8 cellular contexts compared by ENCODE assay signal in the genomic region with DNA sequence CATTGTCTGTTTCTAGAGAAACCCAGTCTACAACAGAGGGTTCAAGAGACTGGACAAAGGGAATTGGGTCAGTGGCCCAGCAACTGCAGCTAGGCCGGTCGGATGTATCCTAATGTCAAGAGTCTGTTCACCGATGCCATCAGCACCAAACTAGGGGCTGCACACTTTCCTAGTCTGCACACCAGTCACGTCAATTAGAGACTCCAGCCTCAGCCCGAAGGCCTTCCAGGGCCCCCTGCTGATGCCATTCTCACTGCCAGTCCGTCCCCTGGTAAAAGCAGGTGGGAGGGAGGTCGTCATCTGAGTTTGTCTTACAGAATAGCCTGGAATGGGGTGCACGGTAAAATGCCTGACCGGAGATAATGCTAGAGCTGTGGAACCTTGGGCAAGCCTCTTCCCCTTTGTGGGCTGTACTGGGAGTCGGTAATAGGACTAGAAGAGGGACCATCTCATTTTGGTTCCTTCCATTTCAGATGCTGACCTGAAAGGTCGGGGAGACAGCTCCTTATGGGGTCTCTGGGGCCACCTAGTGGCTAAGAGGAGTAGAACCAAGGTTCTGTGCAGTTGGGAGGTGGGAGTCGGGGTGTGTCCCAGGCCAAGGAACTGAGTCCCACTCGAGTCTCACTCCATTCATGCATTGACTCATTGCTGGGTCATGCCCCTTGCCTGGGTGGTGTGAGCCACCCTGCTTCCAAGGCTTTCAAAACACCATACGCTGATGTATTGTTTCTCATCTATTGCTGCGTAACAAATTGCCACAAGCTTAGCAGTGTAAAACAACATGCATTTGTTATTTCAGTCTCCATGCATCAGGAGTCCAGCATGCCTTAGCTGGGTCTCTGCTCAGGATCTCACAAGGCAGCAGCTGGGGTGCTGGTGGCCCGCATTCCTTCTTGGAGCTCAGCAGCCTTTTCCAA. TPM values are rescaled to one million over a fixed set of nuclear protein-coding genes. Genes with fewer than 3 reads are reported as not detected.
A peak's percentile ranks its signal among the peaks of the same experiment; 100 is the strongest.
DNase-seq lines count a peak whose midpoint lies in the region; ATAC-seq, FAIRE-seq and TF ChIP-seq lines count a peak whose summit lies in the region.

No MANE protein-coding gene starts in this region.

- H3K9me3 ChIP-seq in BLaER1 (no peaks in the 10 kb centered on the region), K562 (replicated peaks; ENCODE audit: control insufficient read depth, insufficient read depth, low read depth, low read length) (no peaks in the 10 kb centered on the region)

- H3K4me1 ChIP-seq in BLaER1 (peaks cover 31% of the 10 kb centered on the region), K562 (replicated peaks in 1 of 2; ENCODE audit: control insufficient read depth in 2 of 2, insufficient read depth in 2 of 2, low read length in 2 of 2) (peaks cover 16 to 43% of the 10 kb centered on the region in 2 experiments; a peak in 4 of 5 replicates)

- H3K9me1 ChIP-seq in K562 (ENCODE audit: control insufficient read depth, insufficient read depth, low read length) = peaks cover 3% of the 10 kb centered on the region

- H4K20me1 ChIP-seq in BLaER1 = peaks cover 62% of the 10 kb centered on the region
- peaks cover 16% of the 10 kb centered on the region; the same call in 1 of the 2 replicates for H4K20me1 ChIP-seq in K562 (replicated peaks; ENCODE audit: control insufficient read depth, insufficient read depth, low read length)

- TF ChIP-seq EP300 in K562 (IDR thresholded peaks at IDR 0.05; ENCODE audit: low read length) = no peak

- no peaks in the 10 kb centered on the region for H3K9me3 Mint-ChIP-seq in T-helper 2 cell treated with Interferon-gamma antibody and Interleukin-4, amounts not matched to agents 5 μg/mL and 100 μg/mL, for 36 hours

- H3K9ac ChIP-seq in BLaER1 (peak overlapping the region; percentile 36), K562 (ENCODE audit: insufficient read depth in 1 of 2, low read depth in 2 of 2, low read length in 2 of 2) (peak overlapping the region in 1 of 2 experiments; percentile 66; a peak in 1 of 4 replicates)

- H3K27me3 Mint-ChIP-seq in T-helper 2 cell treated with Interferon-gamma antibody and Interleukin-4, amounts not matched to agents 5 μg/mL and 100 μg/mL, for 36 hours (ENCODE audit: low read depth) = no peaks in the 10 kb centered on the region

- H3K4me3 ChIP-seq in BLaER1 (no peak overlapping the region), K562 (no peak overlapping the region)

- H3K4me2 ChIP-seq in BLaER1 = peak overlapping the region; percentile 89
- H3K4me2 ChIP-seq in K562 (ENCODE audit: insufficient read depth, low read length) = 0 out of 2 replicates have a peak overlapping the region, but pooled peaks have one; percentile 25

- TF ChIP-seq POLR2A in K562 (conservative IDR thresholded peaks at IDR 0.05) = no peak

- H3K36me3 Mint-ChIP-seq in T-helper 2 cell treated with Interferon-gamma antibody and Interleukin-4, amounts not matched to agents 5 μg/mL and 100 μg/mL, for 36 hours (ENCODE audit: low read depth) = peaks cover 1% of the 10 kb centered on the region

- POLR2A ChIA-PET in K562 (lab: Yijun Ruan, JAX) = interaction anchor here (0.6 to 2.1 kb wide), 12 partner anchors 10 to 896 kb away, joined by 3 to 9 read pairs (median 4); partner anchors contain the start of gene NRSN2

- peak; percentile 66 to 87 (median 84) for TF ChIP-seq CTCF in K562 (IDR thresholded peaks at IDR 0.05 in 2 of 3, conservative IDR thresholded peaks at IDR 0.05 in 1 of 3; ENCODE audit: insufficient read depth in 2 of 3, low read depth in 1 of 3, low read length in 3 of 3)

- ATAC-seq in GM19351 (IDR thresholded peaks at IDR 0.05; ENCODE audit: unreplicated experiment) = peak; percentile 44
- ATAC-seq in K562 = peak; percentile 59
- no peak for ATAC-seq in GM21737 (IDR thresholded peaks at IDR 0.05; ENCODE audit: unreplicated experiment)

- peak; percentile 92 for FAIRE-seq in K562 (lab: Jason Lieb, UNC)

- H3K36me3 ChIP-seq in BLaER1 = peaks cover 32% of the 10 kb centered on the region
- H3K36me3 ChIP-seq in K562 (ENCODE audit: control insufficient read depth, insufficient read depth, low read length) = peaks cover 30% of the 10 kb centered on the region; the same call in 2 of the 3 replicates

- DNase-seq in NCI-H1694 treated with DMSO at 0.1 percent for 48 hours (lab: John Stamatoyannopoulos, UW) = peak; percentile 31
- peak; percentile 56 for DNase-seq in T-helper 2 cell treated with Interferon-gamma antibody and Interleukin-4, amounts not matched to agents 5 μg/mL and 100 μg/mL, for 36 hours (ENCODE audit: low spot score)
- peak; percentile 58 to 78 (median 62) for DNase-seq in K562 (ENCODE audit: extremely low read depth in 1 of 4, low spot score in 3 of 4)
- peak; percentile 78 for DNase-seq in iPS-NIHi7 (ENCODE audit: extremely low spot score)
- DNase-seq in stimulated activated CD4-positive, alpha-beta T cell treated with anti-CD3 and anti-CD28 coated beads, Interleukin-12 subunit alpha, Interleukin-12 subunit beta, amount 100 ng/mL, for 48 hours (ENCODE audit: low read depth in 2 of 3, low spot score in 1 of 3) = peak in 2 of 3 donors; percentile 35 to 41

- TF ChIP-seq RAD21 in K562 (CRISPR knock-in tag; conservative IDR thresholded peaks at IDR 0.05 in 1 of 2, IDR thresholded peaks at IDR 0.05 in 1 of 2) = peak; percentile 52 to 78

- no peak overlapping the region for H3K4me3 Mint-ChIP-seq in T-helper 2 cell treated with Interferon-gamma antibody and Interleukin-4, amounts not matched to agents 5 μg/mL and 100 μg/mL, for 36 hours

- no TSS peak for BruUV-seq in K562 (replicated peaks; lab: Mats Ljungman, UMichigan)

- H3K27ac ChIP-seq in BLaER1 (no peak overlapping the region), K562 (ENCODE audit: extremely low read depth, low read depth, low read length) (peak overlapping the region; percentile 19; the same call in 1 of the 3 replicates)

- H3K27me3 ChIP-seq in BLaER1 (no peaks in the 10 kb centered on the region), K562 (ENCODE audit: control insufficient read depth in 2 of 2, insufficient read depth in 2 of 2, low read length in 2 of 2) (no peaks in the 10 kb centered on the region)

- no peak overlapping the region for H3K27ac Mint-ChIP-seq in T-helper 2 cell treated with Interferon-gamma antibody and Interleukin-4, amounts not matched to agents 5 μg/mL and 100 μg/mL, for 36 hours

- peaks cover 44% of the 10 kb centered on the region for H3K79me2 ChIP-seq in K562 (ENCODE audit: control insufficient read depth, insufficient read depth, low read length)

- peaks cover 12% of the 10 kb centered on the region for H3K4me1 Mint-ChIP-seq in T-helper 2 cell treated with Interferon-gamma antibody and Interleukin-4, amounts not matched to agents 5 μg/mL and 100 μg/mL, for 36 hours (ENCODE audit: low read depth)

- WGBS in K562 (ENCODE audit: insufficient coverage, low coverage, missing lambda C conversion rate) = 55% methylated on average over 15 of the region's 16 CpGs

- CTCF ChIA-PET in K562 (lab: Yijun Ruan, JAX; ENCODE audit: low intra/inter-chr PET ratio) = interaction anchor here (1.0 kb wide), 1 partner anchor 71 kb away, joined by 3 read pairs; no protein-coding TSS in a partner anchor

- in situ Hi-C loops in K562 (cut with MboI) = no loop called here

- H2AFZ ChIP-seq in K562 (ENCODE audit: low read depth, low read length) = no peak overlapping the region

- intact Hi-C loops in K562 (cut with micrococcal nuclease) = loop anchor here (1.0 to 2.0 kb wide), 2 partner anchors 42 to 121 kb away; no protein-coding TSS in a partner anchor

RNA-seq across cellular contexts. Expression of gene SOX12, which starts 5.1 kb away (rescaled TPM):
- 5.5 and 9.5 TPM in 2 replicates for total RNA-seq in K562 (2011; cell fraction: chromatin; rRNA removed; ENCODE audit: low replicate concordance)
- 8.4 and 9.8 TPM in 2 replicates for total RNA-seq in K562 (2011; cell fraction: nucleolus; rRNA removed)
- 8.9 and 11.8 TPM in 2 replicates for total RNA-seq in K562 (2011; cell fraction: nucleoplasm; rRNA removed)
- total RNA-seq in K562 (2014; rRNA removed) (6.5 and 9.2 TPM in 2 replicates), K562 (2014; rRNA removed; fragmentation: Illumina TruSeq; extraction: Trizol) (1.3 and 1.4 TPM in 2 replicates), K562 (2015; rRNA removed; fragmentation: Illumina TruSeq; extraction: Trizol) (2.6 and 2.8 TPM in 2 replicates), K562 (2021) (26.1 and 26.3 TPM in 2 replicates)
- polyA plus RNA-seq in K562 (2011; rRNA removed) (1.8 and 3.5 TPM in 2 replicates), K562 (2014; fragmentation: Illumina TruSeq; extraction: Trizol) (6.7 and 7.4 TPM in 2 replicates), K562 (2014; fragmentation: Nextera tagmentation; extraction: Ambion mirVana) (under 1 TPM; 0.42 to 0.48 TPM), K562 (2014; rRNA removed) (6.7 and 9.6 TPM in 2 replicates)
- polyA plus RNA-seq in K562 (2011; cell fraction: cytosol; rRNA removed) = 2.4 and 2.8 TPM in 2 replicates
- 9.5 and 9.7 TPM in 2 replicates for polyA plus RNA-seq in K562 (2011; cell fraction: nucleus; rRNA removed)
- polyA plus RNA-seq in K562 (2012) = 13.7 and 13.9 TPM in 2 replicates
- 2.0 and 2.9 TPM in 2 replicates for polyA minus RNA-seq in K562 (2011; rRNA and poly(A)+ RNA removed)
- polyA minus RNA-seq in K562 (2011; cell fraction: cytosol; rRNA and poly(A)+ RNA removed) = 4.7 and 7.1 TPM in 2 replicates
- 2.7 and 5.2 TPM in 2 replicates for polyA minus RNA-seq in K562 (2011; cell fraction: nucleus; rRNA and poly(A)+ RNA removed)

RNA-seq across cellular contexts. Expression of gene NRSN2, which starts 16.4 kb away (rescaled TPM):
- 9.8 and 24.5 TPM in 2 replicates for total RNA-seq in K562 (2011; cell fraction: chromatin; rRNA removed; ENCODE audit: low replicate concordance)
- total RNA-seq in K562 (2011; cell fraction: nucleolus; rRNA removed) = 24.9 and 37.9 TPM in 2 replicates
- total RNA-seq in K562 (2011; cell fraction: nucleoplasm; rRNA removed) = 34.2 and 46.5 TPM in 2 replicates
- total RNA-seq in K562 (2014; rRNA removed) (11.1 and 21.5 TPM in 2 replicates), K562 (2014; rRNA removed; fragmentation: Illumina TruSeq; extraction: Trizol) (6.7 and 7.5 TPM in 2 replicates), K562 (2015; rRNA removed; fragmentation: Illumina TruSeq; extraction: Trizol) (7.8 and 9.6 TPM in 2 replicates), K562 (2021) (26.7 and 28.5 TPM in 2 replicates)
- polyA plus RNA-seq in K562 (2011; rRNA removed) (13.1 and 37.5 TPM in 2 replicates), K562 (2014; fragmentation: Illumina TruSeq; extraction: Trizol) (24.3 and 24.7 TPM in 2 replicates), K562 (2014; fragmentation: Nextera tagmentation; extraction: Ambion mirVana) (1 to 10 TPM; 7.9 to 8.3 TPM), K562 (2014; rRNA removed) (24.8 and 29.7 TPM in 2 replicates)
- polyA plus RNA-seq in K562 (2011; cell fraction: cytosol; rRNA removed) = 54.0 and 57.8 TPM in 2 replicates
- 24.4 and 24.6 TPM in 2 replicates for polyA plus RNA-seq in K562 (2011; cell fraction: nucleus; rRNA removed)
- 21.9 and 37.5 TPM in 2 replicates for polyA plus RNA-seq in K562 (2012)
- 8.2 and 13.0 TPM in 2 replicates for polyA minus RNA-seq in K562 (2011; rRNA and poly(A)+ RNA removed)
- polyA minus RNA-seq in K562 (2011; cell fraction: cytosol; rRNA and poly(A)+ RNA removed) = 14.1 and 27.3 TPM in 2 replicates
- 5.0 and 5.7 TPM in 2 replicates for polyA minus RNA-seq in K562 (2011; cell fraction: nucleus; rRNA and poly(A)+ RNA removed)

RNA-seq across cellular contexts. Expression of gene ZCCHC3, which starts 33.1 kb away (rescaled TPM):
- 6.9 and 11.2 TPM in 2 replicates for total RNA-seq in K562 (2011; cell fraction: chromatin; rRNA removed; ENCODE audit: low replicate concordance)
- total RNA-seq in K562 (2011; cell fraction: nucleolus; rRNA removed) = 9.6 and 12.0 TPM in 2 replicates
- total RNA-seq in K562 (2011; cell fraction: nucleoplasm; rRNA removed) = 10.6 and 13.3 TPM in 2 replicates
- 23.2 and 28.2 TPM in 2 replicates for total RNA-seq in K562 (2014; rRNA removed)
- 10.1 and 10.2 TPM in 2 replicates for total RNA-seq in K562 (2014; rRNA removed; fragmentation: Illumina TruSeq; extraction: Trizol)
- 12.8 and 13.9 TPM in 2 replicates for total RNA-seq in K562 (2015; rRNA removed; fragmentation: Illumina TruSeq; extraction: Trizol)
- 22.1 and 22.5 TPM in 2 replicates for total RNA-seq in K562 (2021)
- 21.2 and 22.0 TPM in 2 replicates for polyA plus RNA-seq in K562 (2011; rRNA removed)
- 18.7 and 24.5 TPM in 2 replicates for polyA plus RNA-seq in K562 (2011; cell fraction: cytosol; rRNA removed)
- polyA plus RNA-seq in K562 (2011; cell fraction: nucleus; rRNA removed) = 13.2 and 18.2 TPM in 2 replicates
- 17.7 and 19.5 TPM in 2 replicates for polyA plus RNA-seq in K562 (2012)
- 16.5 and 17.6 TPM in 2 replicates for polyA plus RNA-seq in K562 (2014; fragmentation: Illumina TruSeq; extraction: Trizol)
- 1 to 10 TPM; 2.8 to 4.0 TPM for polyA plus RNA-seq in K562 (2014; fragmentation: Nextera tagmentation; extraction: Ambion mirVana)
- 22.4 and 23.3 TPM in 2 replicates for polyA plus RNA-seq in K562 (2014; rRNA removed)
- polyA minus RNA-seq in K562 (2011; rRNA and poly(A)+ RNA removed) = 11.1 and 11.7 TPM in 2 replicates
- 10.8 and 12.2 TPM in 2 replicates for polyA minus RNA-seq in K562 (2011; cell fraction: cytosol; rRNA and poly(A)+ RNA removed)
- polyA minus RNA-seq in K562 (2011; cell fraction: nucleus; rRNA and poly(A)+ RNA removed) = 3.9 and 9.7 TPM in 2 replicates

RNA-seq across cellular contexts. Expression of gene C20orf96, which starts 39.9 kb away (rescaled TPM):
- 40.0 and 54.2 TPM in 2 replicates for total RNA-seq in K562 (2011; cell fraction: chromatin; rRNA removed; ENCODE audit: low replicate concordance)
- total RNA-seq in K562 (2011; cell fraction: nucleolus; rRNA removed) = 27.8 and 28.2 TPM in 2 replicates
- 25.0 and 27.3 TPM in 2 replicates for total RNA-seq in K562 (2011; cell fraction: nucleoplasm; rRNA removed)
- total RNA-seq in K562 (2014; rRNA removed) (1.5 and 2.0 TPM in 2 replicates), K562 (2014; rRNA removed; fragmentation: Illumina TruSeq; extraction: Trizol) (2.4 and 3.0 TPM in 2 replicates), K562 (2015; rRNA removed; fragmentation: Illumina TruSeq; extraction: Trizol) (2.1 and 2.3 TPM in 2 replicates), K562 (2021) (10.1 TPM in 2 replicates)
- polyA plus RNA-seq in K562 (2011; rRNA removed) (11.0 and 22.6 TPM in 2 replicates), K562 (2014; fragmentation: Illumina TruSeq; extraction: Trizol) (8.4 and 9.8 TPM in 2 replicates), K562 (2014; fragmentation: Nextera tagmentation; extraction: Ambion mirVana) (1 to 10 TPM; 1.7 to 4.2 TPM), K562 (2014; rRNA removed) (9.1 and 11.7 TPM in 2 replicates)
- polyA plus RNA-seq in K562 (2011; cell fraction: cytosol; rRNA removed) = 5.7 and 11.5 TPM in 2 replicates
- polyA plus RNA-seq in K562 (2011; cell fraction: nucleus; rRNA removed) = 35.3 and 52.8 TPM in 2 replicates
- 8.6 and 10.2 TPM in 2 replicates for polyA plus RNA-seq in K562 (2012)
- 6.5 and 8.2 TPM in 2 replicates for polyA minus RNA-seq in K562 (2011; rRNA and poly(A)+ RNA removed)
- polyA minus RNA-seq in K562 (2011; cell fraction: cytosol; rRNA and poly(A)+ RNA removed) = 3.1 and 3.6 TPM in 2 replicates
- polyA minus RNA-seq in K562 (2011; cell fraction: nucleus; rRNA and poly(A)+ RNA removed) = 8.6 and 19.5 TPM in 2 replicates

RNA-seq across cellular contexts. Expression of gene TRIB3, which starts 50.1 kb away (rescaled TPM):
- total RNA-seq in K562 (2011; cell fraction: chromatin; rRNA removed; ENCODE audit: low replicate concordance) = 20.3 and 47.6 TPM in 2 replicates
- total RNA-seq in K562 (2011; cell fraction: nucleolus; rRNA removed) = 45.7 and 51.3 TPM in 2 replicates
- 38.2 and 39.5 TPM in 2 replicates for total RNA-seq in K562 (2011; cell fraction: nucleoplasm; rRNA removed)
- total RNA-seq in K562 (2014; rRNA removed) = 113 and 114 TPM in 2 replicates
- total RNA-seq in K562 (2014; rRNA removed; fragmentation: Illumina TruSeq; extraction: Trizol) = 43.5 and 47.4 TPM in 2 replicates
- total RNA-seq in K562 (2015; rRNA removed; fragmentation: Illumina TruSeq; extraction: Trizol) = 22.1 and 23.0 TPM in 2 replicates
- total RNA-seq in K562 (2021) = 102 and 110 TPM in 2 replicates
- 44.4 and 114 TPM in 2 replicates for polyA plus RNA-seq in K562 (2011; rRNA removed)
- polyA plus RNA-seq in K562 (2011; cell fraction: cytosol; rRNA removed) = 105 and 109 TPM in 2 replicates
- polyA plus RNA-seq in K562 (2011; cell fraction: nucleus; rRNA removed) = 42.6 and 66.5 TPM in 2 replicates
- 40.1 and 401 TPM in 2 replicates for polyA plus RNA-seq in K562 (2012)
- 55.3 and 78.6 TPM in 2 replicates for polyA plus RNA-seq in K562 (2014; fragmentation: Illumina TruSeq; extraction: Trizol)
- 10 to 100 TPM; 12.1 to 14.9 TPM for polyA plus RNA-seq in K562 (2014; fragmentation: Nextera tagmentation; extraction: Ambion mirVana)
- polyA plus RNA-seq in K562 (2014; rRNA removed) = 78.8 and 80.6 TPM in 2 replicates
- polyA minus RNA-seq in K562 (2011; rRNA and poly(A)+ RNA removed) = 33.3 and 53.8 TPM in 2 replicates
- polyA minus RNA-seq in K562 (2011; cell fraction: cytosol; rRNA and poly(A)+ RNA removed) = 37.2 and 88.9 TPM in 2 replicates
- polyA minus RNA-seq in K562 (2011; cell fraction: nucleus; rRNA and poly(A)+ RNA removed) = 9.7 and 26.4 TPM in 2 replicates
